11 cellular contexts compared by ENCODE assay signal in the genomic region with DNA sequence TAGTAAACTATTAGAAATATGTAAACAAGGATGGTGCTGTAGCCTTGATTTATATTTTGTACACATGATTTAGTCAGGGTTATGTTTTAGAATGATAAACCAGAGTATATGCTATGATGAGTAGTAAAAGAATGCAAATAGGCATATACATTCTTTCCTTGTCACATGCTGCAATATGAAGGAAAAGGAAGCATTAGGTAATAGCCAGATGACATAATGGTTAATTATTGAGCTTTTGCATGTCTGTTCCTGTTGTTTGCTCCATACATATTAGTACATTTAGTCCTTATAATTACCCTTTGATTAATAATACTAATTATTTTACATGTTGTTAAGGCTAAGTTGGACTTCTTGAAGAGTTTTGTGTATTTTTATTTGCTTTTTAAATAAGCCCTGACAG.
DNase-seq lines count a peak whose midpoint lies in the region; ATAC-seq and TF ChIP-seq lines count a peak whose summit lies in the region.
"Had no signal": no experiment of that assay in that cellular context is flagged by ENCODE, and none has a peak within 500 bp of the region (broad histone marks: within the 10 kb centered on the region; RNA-seq: fewer than 3 reads in every experiment).

No MANE protein-coding gene starts in this region.

- intact Hi-C loops in A673 (cut with micrococcal nuclease; ENCODE audit: unreplicated experiment) = no loop called here

- no peak overlapping the region for H3K27ac ChIP-seq in A673 (ENCODE audit: low read depth, low read length, poor library complexity, severe bottlenecking)

- no peak for TF ChIP-seq CTCF in A673 (conservative IDR thresholded peaks at IDR 0.05; ENCODE audit: low read depth, low read length)
- TF ChIP-seq CTCF in fibroblast of villous mesenchyme (IDR thresholded peaks at IDR 0.05; ENCODE audit: insufficient read depth, low read depth, low read length) = no peak

- H3K4me3 Mint-ChIP-seq in effector memory CD8-positive, alpha-beta T cell = no peak overlapping the region
- H3K4me3 Mint-ChIP-seq: activated naive CD4-positive, alpha-beta T cell treated with anti-CD3 and anti-CD28 coated beads, Interleukin-2, amount 50 U/mL, for 24 hours had no signal

- peak; percentile 46 for DNase-seq in A673 (ENCODE audit: low spot score)
- DNase-seq in HCEC 1CT = peak; percentile 90
- peak; percentile 34 for DNase-seq in SW480 (ENCODE audit: low spot score)
- DNase-seq in fibroblast of villous mesenchyme (ENCODE audit: low read depth) = peak; percentile 86
- no peak for DNase-seq in 8988T
- no peak for DNase-seq in effector memory CD8-positive, alpha-beta T cell
- no peak for DNase-seq in NCI-H2196 (lab: John Stamatoyannopoulos, UW; ENCODE audit: unreplicated experiment)
- DNase-seq: activated CD4-positive, alpha-beta T cell treated with anti-CD3 and anti-CD28 coated beads for 4 hours; CD4-positive, CD25-positive, alpha-beta regulatory T cell had no signal

- ATAC-seq in effector memory CD8-positive, alpha-beta T cell (replicated peaks) = no peak
- no peak for ATAC-seq in GM19351 (IDR thresholded peaks at IDR 0.05; ENCODE audit: unreplicated experiment)

- POLR2A ChIA-PET in A673 (lab: Charles Lee; ENCODE audit: low non-redundant PET) = no interaction called here

- H3K9me3 ChIP-seq in A673 (ENCODE audit: low read depth, low read length, poor library complexity, severe bottlenecking) = no peaks in the 10 kb centered on the region

- no peak overlapping the region for H3K27ac Mint-ChIP-seq in effector memory CD8-positive, alpha-beta T cell
- H3K27ac Mint-ChIP-seq: activated naive CD4-positive, alpha-beta T cell treated with anti-CD3 and anti-CD28 coated beads, Interleukin-2, amount 50 U/mL, for 24 hours; CD4-positive, CD25-positive, alpha-beta regulatory T cell had no signal

- CTCF ChIA-PET in A673 (lab: Charles Lee) = interaction anchor here (0.6 kb wide), 1 partner anchor 189 kb away, joined by 5 read pairs; no protein-coding TSS in a partner anchor

- no TSS peak for BruUV-seq in A673 (replicated peaks; lab: Mats Ljungman, UMichigan)

- no peaks in the 10 kb centered on the region for H3K9me3 Mint-ChIP-seq in effector memory CD8-positive, alpha-beta T cell
- H3K9me3 Mint-ChIP-seq: activated naive CD4-positive, alpha-beta T cell treated with anti-CD3 and anti-CD28 coated beads, Interleukin-2, amount 50 U/mL, for 24 hours had no signal

- H3K4me1 ChIP-seq in A673 (ENCODE audit: insufficient read depth, low read length, poor library complexity, severe bottlenecking) = peaks cover 11% of the 10 kb centered on the region

- H3K36me3 ChIP-seq in A673 (ENCODE audit: insufficient read depth, low read length, poor library complexity, severe bottlenecking) = no peaks in the 10 kb centered on the region

- peaks cover 23 to 39% of the 10 kb centered on the region in 2 donors for H3K4me1 Mint-ChIP-seq in effector memory CD8-positive, alpha-beta T cell (ENCODE audit: low read depth in 2 of 2)

- no peaks in the 10 kb centered on the region for H3K27me3 ChIP-seq in A673 (replicated peaks; ENCODE audit: insufficient read depth, low read depth, low read length, poor library complexity)

- H3K4me3 ChIP-seq in A673 (ENCODE audit: low read depth, low read length, poor library complexity, severe bottlenecking) (no peak overlapping the region), fibroblast of villous mesenchyme (ENCODE audit: low read depth, low read length) (peak overlapping the region; percentile 4)

- H3K27me3 Mint-ChIP-seq in effector memory CD8-positive, alpha-beta T cell = no peaks in the 10 kb centered on the region
- H3K27me3 Mint-ChIP-seq: activated naive CD4-positive, alpha-beta T cell treated with anti-CD3 and anti-CD28 coated beads, Interleukin-2, amount 50 U/mL, for 24 hours; CD4-positive, CD25-positive, alpha-beta regulatory T cell had no signal

- H3K36me3 Mint-ChIP-seq in effector memory CD8-positive, alpha-beta T cell (ENCODE audit: insufficient read depth) = peaks cover 3% of the 10 kb centered on the region

Comparison
In these comparisons a context has a peak if more than half of its experiments do, and no peak if none do; other contexts are left out.
1. DNase-seq: peak in A673 (single experiment), HCEC 1CT (single experiment), SW480 (single experiment) and fibroblast of villous mesenchyme (single experiment); none in 8988T (single experiment), effector memory CD8-positive, alpha-beta T cell (0 of 3) and NCI-H2196 (single experiment).